ENCODE assay signal across 22 cellular contexts in the genomic region with DNA sequence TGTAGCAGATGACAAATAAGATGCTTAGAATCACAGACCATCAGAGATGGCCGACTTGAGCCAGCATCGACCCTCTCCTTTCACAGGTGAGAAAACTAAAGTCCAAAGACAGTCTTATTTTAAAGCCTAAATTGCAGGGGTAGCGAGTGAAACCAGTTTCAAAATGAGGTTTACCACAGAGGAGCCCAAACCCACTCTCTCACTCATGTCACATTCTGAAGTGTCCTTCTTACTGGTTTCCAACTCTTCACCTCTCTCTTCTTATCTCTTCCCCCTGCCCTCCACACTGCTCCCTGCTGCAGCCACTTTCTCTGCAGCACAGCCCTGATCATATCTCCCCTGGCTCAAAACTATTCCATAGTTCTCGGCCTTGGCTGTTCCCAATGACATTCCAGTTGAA. TPM values are rescaled to one million over a fixed set of nuclear protein-coding genes. Genes with fewer than 3 reads are reported as not detected.
DNase-seq lines count a peak whose midpoint lies in the region; ATAC-seq and TF ChIP-seq lines count a peak whose summit lies in the region.
"Had no signal": no experiment of that assay in that cellular context is flagged by ENCODE, and none has a peak within 500 bp of the region (broad histone marks: within the 10 kb centered on the region; RNA-seq: fewer than 3 reads in every experiment).

No MANE protein-coding gene starts in this region.

- H2BK20ac ChIP-seq in IMR-90 (ENCODE audit: low read depth, low read length), result peak overlapping the region; percentile 93

- dilution Hi-C loops in IMR-90 (cut with HindIII; ENCODE audit: low sequenced_read_pairs, unreplicated experiment), result no loop called here

- H4K91ac ChIP-seq in IMR-90 (ENCODE audit: insufficient read depth, low read depth, low read length), result peak overlapping the region; percentile 80

- no peak overlapping the region for H3K4me2 ChIP-seq in IMR-90 (ENCODE audit: low read depth, low read length)

- no peak for TF ChIP-seq POLR2A in IMR-90 (IDR thresholded peaks at IDR 0.05; ENCODE audit: low read depth, low read length)

- peak overlapping the region; percentile 77; the same call in 1 of the 2 replicates for H3K23ac ChIP-seq in IMR-90 (ENCODE audit: low read depth, low read length)

- intact Hi-C loops in IMR-90 (cut with micrococcal nuclease), result loop anchor here (1.0 kb wide), 1 partner anchor 57 kb away; a partner anchor contains a TSS
- intact Hi-C loops in posterior vena cava (cut with DNase I), result no loop called here

- 0 out of 4 replicates have a peak, but pooled peaks cover 0 to 3% of the 10 kb centered on the region in 2 experiments for H3K79me1 ChIP-seq in IMR-90 (ENCODE audit: low read depth in 1 of 2, low read length in 2 of 2)

- no peaks in the 10 kb centered on the region for H3K36me3 Mint-ChIP-seq in activated CD8-positive, alpha-beta memory T cell treated with anti-CD3 and anti-CD28 coated beads, Interleukin-2, amount 10 ng/mL, durations not matched to agents 7 days and 5 days
- no peaks in the 10 kb centered on the region for H3K36me3 Mint-ChIP-seq in chondrocyte (ENCODE audit: low read depth)

- H3K27me3 ChIP-seq in IMR-90 (ENCODE audit: control insufficient read depth, insufficient read depth, low read length), result no peaks in the 10 kb centered on the region
- no peaks in the 10 kb centered on the region for H3K27me3 ChIP-seq in skeletal muscle tissue (ENCODE audit: control insufficient read depth in 3 of 3, insufficient read depth in 3 of 3, low read length in 3 of 3)
- H3K27me3 ChIP-seq: breast epithelium had no signal

- in situ Hi-C loops in IMR-90 (cut with MboI; ENCODE audit: low sequenced_read_pairs), result no loop called here

- H4K5ac ChIP-seq in IMR-90 (ENCODE audit: low read depth, low read length), result peak overlapping the region; percentile 79

- POLR2A ChIA-PET in IMR-90 (lab: Charles Lee; ENCODE audit: unreplicated experiment), result interaction anchor here (1.4 kb wide), 1 partner anchor 56 kb away, joined by 5 read pairs; a partner anchor contains a TSS

- no peaks in the 10 kb centered on the region for H3K9me3 Mint-ChIP-seq in activated CD8-positive, alpha-beta memory T cell treated with anti-CD3 and anti-CD28 coated beads, Interleukin-2, amount 10 ng/mL, durations not matched to agents 7 days and 5 days (ENCODE audit: low read depth)
- no peaks in the 10 kb centered on the region for H3K9me3 Mint-ChIP-seq in chondrocyte (ENCODE audit: low read depth)
- H3K9me3 Mint-ChIP-seq: activated naive CD4-positive, alpha-beta T cell treated with anti-CD3 and anti-CD28 coated beads for 36 hours had no signal

- TF ChIP-seq CTCF in IMR-90 (conservative IDR thresholded peaks at IDR 0.05; ENCODE audit: low read depth, low read length) (no peak), chondrocyte (IDR thresholded peaks at IDR 0.05) (no peak)

- H2AK9ac ChIP-seq in IMR-90 (replicated peaks; ENCODE audit: low read depth, low read length, poor library complexity), result peak overlapping the region; percentile 1

- H4K8ac ChIP-seq in IMR-90 (ENCODE audit: low read depth in 2 of 2, low read length in 2 of 2), result peak overlapping the region; percentile 69 to 94

- peak overlapping the region; percentile 94 for H2BK15ac ChIP-seq in IMR-90 (ENCODE audit: low read depth, low read length)

- ATAC-seq in activated CD8-positive, alpha-beta memory T cell treated with anti-CD3 and anti-CD28 coated beads, Interleukin-2, amount 10 ng/mL, durations not matched to agents 7 days and 5 days, result peak; percentile 49
- ATAC-seq in IMR-90 (ENCODE audit: low read depth), result no peak

- H3K4me3 ChIP-seq in IMR-90 (ENCODE audit: insufficient read depth, low read depth, low read length) (no peak overlapping the region), skeletal muscle tissue (ENCODE audit: low read length in 3 of 3) (no peak overlapping the region)
- H3K4me3 ChIP-seq: breast epithelium had no signal

- H3K27ac Mint-ChIP-seq in activated CD8-positive, alpha-beta memory T cell treated with anti-CD3 and anti-CD28 coated beads, Interleukin-2, amount 10 ng/mL, durations not matched to agents 7 days and 5 days, result no peak overlapping the region
- peak overlapping the region; percentile 1 for H3K27ac Mint-ChIP-seq in chondrocyte (ENCODE audit: unreplicated experiment)
- H3K27ac Mint-ChIP-seq: activated B cell treated with CpG ODN at 0.5 μM for 24 hours; activated naive CD4-positive, alpha-beta T cell treated with anti-CD3 and anti-CD28 coated beads for 36 hours had no signal

- no peak overlapping the region for H3K4me3 Mint-ChIP-seq in activated CD8-positive, alpha-beta memory T cell treated with anti-CD3 and anti-CD28 coated beads, Interleukin-2, amount 10 ng/mL, durations not matched to agents 7 days and 5 days
- no peak overlapping the region for H3K4me3 Mint-ChIP-seq in chondrocyte (ENCODE audit: unreplicated experiment)
- H3K4me3 Mint-ChIP-seq: activated B cell treated with CpG ODN at 0.5 μM for 24 hours; activated naive CD4-positive, alpha-beta T cell treated with anti-CD3 and anti-CD28 coated beads for 36 hours had no signal

- H3K4me1 ChIP-seq in IMR-90 (ENCODE audit: control insufficient read depth, insufficient read depth, low read length) (peaks cover 15% of the 10 kb centered on the region), skeletal muscle tissue (ENCODE audit: control insufficient read depth in 3 of 3, insufficient read depth in 3 of 3, low read length in 3 of 3) (peaks cover 0 to 5% (median 5%) of the 10 kb centered on the region in 3 donors)
- H3K4me1 ChIP-seq: breast epithelium had no signal

- DNase-seq in activated CD8-positive, alpha-beta memory T cell treated with anti-CD3 and anti-CD28 coated beads, Interleukin-2, amount 10 ng/mL, durations not matched to agents 7 days and 5 days, result no peak
- no peak for DNase-seq in activated CD8-positive, alpha-beta memory T cell treated with anti-CD3 and anti-CD28 coated beads for 24 hours
- DNase-seq in IMR-90 (no peak), chondrocyte (ENCODE audit: low spot score) (no peak), posterior vena cava (ENCODE audit: low spot score) (no peak), DMS153 treated with DMSO at 0.1 percent for 48 hours (lab: John Stamatoyannopoulos, UW; ENCODE audit: unreplicated experiment) (no peak), NCI-H1105 treated with DMSO at 0.1 percent for 48 hours (lab: John Stamatoyannopoulos, UW) (no peak)
- DNase-seq: ACHN; activated B cell treated with CpG ODN at 0.5 μM for 24 hours; activated naive CD4-positive, alpha-beta T cell treated with anti-CD3 and anti-CD28 coated beads for 36 hours; effector CD8-positive, alpha-beta T cell; H7; hippocampal formation; KG1; NCI-H1417 treated with DMSO at 0.1 percent for 48 hours; NCI-H345; NK-92 treated with Interleukin-12 subunit alpha and Interleukin-12 subunit beta, amount 100 ng/mL, for 24 hours; posterior cingulate gyrus; stimulated activated CD4-positive, alpha-beta T cell treated with anti-CD3 and anti-CD28 coated beads, Interleukin-12 subunit alpha, Interleukin-12 subunit beta, amount 100 ng/mL, for 4 hours; stimulated activated naive CD4-positive, alpha-beta T cell treated with Interleukin-2 at 50 U/mL for 16 hours had no signal

- peak overlapping the region; percentile 87 for H2BK5ac ChIP-seq in IMR-90 (ENCODE audit: low read depth, low read length, poor library complexity, severe bottlenecking)

- peak overlapping the region; percentile 80 for H3K14ac ChIP-seq in IMR-90 (replicated peaks; ENCODE audit: low read depth, low read length)

- H3K36me3 ChIP-seq in IMR-90 (ENCODE audit: control insufficient read depth, insufficient read depth, low read length) (no peaks in the 10 kb centered on the region), skeletal muscle tissue (ENCODE audit: control insufficient read depth in 3 of 3, insufficient read depth in 3 of 3, low read length in 3 of 3) (no peaks in the 10 kb centered on the region)
- H3K36me3 ChIP-seq: breast epithelium had no signal

- peak overlapping the region; percentile 96 for H2AK5ac ChIP-seq in IMR-90 (ENCODE audit: low read depth, low read length)

- H3K27me3 Mint-ChIP-seq in activated CD8-positive, alpha-beta memory T cell treated with anti-CD3 and anti-CD28 coated beads, Interleukin-2, amount 10 ng/mL, durations not matched to agents 7 days and 5 days, result peaks cover 19% of the 10 kb centered on the region
- no peaks in the 10 kb centered on the region for H3K27me3 Mint-ChIP-seq in chondrocyte (ENCODE audit: low read depth)

- BruUV-seq in IMR-90 (replicated peaks; lab: Mats Ljungman, UMichigan), result no TSS peak

- CTCF ChIA-PET in activated CD8-positive, alpha-beta memory T cell treated with anti-CD3 and anti-CD28 coated beads, Interleukin-2, amount 10 ng/mL, durations not matched to agents 7 days and 5 days (lab: Charles Lee), result no interaction called here
- CTCF ChIA-PET in IMR-90 (lab: Yijun Ruan, JAX), result no interaction called here

- 0 out of 2 replicates have a peak overlapping the region, but pooled peaks have one; percentile 5 for H3K56ac ChIP-seq in IMR-90 (ENCODE audit: extremely low read depth, insufficient read depth, low read length)

- H2AFZ ChIP-seq in IMR-90 (replicated peaks; ENCODE audit: low read length, poor library complexity), result peak overlapping the region; percentile 63

- no peak for TF ChIP-seq RAD21 in IMR-90 (IDR thresholded peaks at IDR 0.05; ENCODE audit: low read length)

- peak overlapping the region; percentile 78 for H3K27ac ChIP-seq in IMR-90 (ENCODE audit: insufficient read depth, low read length)
- peak overlapping the region; percentile 84 for H3K27ac ChIP-seq in skeletal muscle tissue (ENCODE audit: low read depth, low read length)

- peaks cover 17% of the 10 kb centered on the region for H3K4me1 Mint-ChIP-seq in activated CD8-positive, alpha-beta memory T cell treated with anti-CD3 and anti-CD28 coated beads, Interleukin-2, amount 10 ng/mL, durations not matched to agents 7 days and 5 days
- peaks cover 22% of the 10 kb centered on the region for H3K4me1 Mint-ChIP-seq in chondrocyte (ENCODE audit: low read depth)

- 88% methylated on average over 4 of the region's 4 CpGs; no CpG with 5 or more reads in 1 of the 2 experiments for WGBS in IMR-90 (ENCODE audit: extremely low coverage in 2 of 2, insufficient read length in 1 of 2), 2 experiments

- H3K9me1 ChIP-seq in IMR-90 (ENCODE audit: insufficient read depth, low read length), result peaks cover 6% of the 10 kb centered on the region; the same call in 1 of the 2 replicates

- H3K18ac ChIP-seq in IMR-90 (ENCODE audit: low read depth, low read length), result peak overlapping the region; percentile 66

- H2BK120ac ChIP-seq in IMR-90 (ENCODE audit: low read depth, low read length), result peak overlapping the region; percentile 97

- peak overlapping the region; percentile 81 for H3K4ac ChIP-seq in IMR-90 (ENCODE audit: low read depth, low read length)

- H4K20me1 ChIP-seq in IMR-90 (ENCODE audit: insufficient read depth, low read length), result no peaks in the 10 kb centered on the region

- H3K9ac ChIP-seq in IMR-90 (ENCODE audit: low read depth, low read length), result no peak overlapping the region
- H3K9ac ChIP-seq in skeletal muscle tissue (ENCODE audit: low read depth in 1 of 3, low read length in 3 of 3), result no peak overlapping the region

- no peaks in the 10 kb centered on the region for H3K9me3 ChIP-seq in IMR-90 (ENCODE audit: control insufficient read depth, insufficient read depth, low read length)
- H3K9me3 ChIP-seq in skeletal muscle tissue (ENCODE audit: control insufficient read depth in 3 of 3, low read length in 3 of 3), result no peaks in the 10 kb centered on the region
- H3K9me3 ChIP-seq: breast epithelium had no signal

RNA-seq across cellular contexts. Expression of a gene that starts 57.0 kb away (rescaled TPM):
- total RNA-seq in activated CD8-positive, alpha-beta memory T cell treated with anti-CD3 and anti-CD28 coated beads, Interleukin-2, amount 10 ng/mL, durations not matched to agents 7 days and 5 days, result under 1 TPM; 0.18 to 0.21 TPM
- total RNA-seq in IMR-90 (2012; rRNA removed) (101 and 102 TPM in 2 replicates), chondrocyte (49.4 to 67.8 TPM (median 51.6 TPM) in 3 replicates), skeletal muscle tissue (76.7 TPM), posterior vena cava (10 to 100 TPM; 49.8 to 56.9 TPM)
- polyA plus RNA-seq in IMR-90 (2012; rRNA removed), result 278 and 303 TPM in 2 replicates
- polyA plus RNA-seq in IMR-90 (2012; cell fraction: cytosol; rRNA removed), result 237 and 279 TPM in 2 replicates
- 363 and 859 TPM in 2 replicates for polyA plus RNA-seq in IMR-90 (2012; cell fraction: nucleus; rRNA removed; ENCODE audit: low replicate concordance)
- total RNA-seq: activated B cell treated with CpG ODN at 0.5 μM for 24 hours; activated naive CD4-positive, alpha-beta T cell treated with anti-CD3 and anti-CD28 coated beads for 36 hours had no signal

Comparison
In these comparisons a context has a peak if more than half of its experiments do, and no peak if none do; other contexts are left out.
1. RNA of a gene that starts 57.0 kb away (total RNA-seq): 101 to 102 TPM in IMR-90, 76.7 TPM in skeletal muscle tissue (single experiment), 49.8 to 56.9 TPM in posterior vena cava and 49.4 to 67.8 TPM in chondrocyte; 0.18 to 0.21 TPM in activated CD8-positive, alpha-beta memory T cell treated with anti-CD3 and anti-CD28 coated beads, Interleukin-2, amount 10 ng/mL, durations not matched to agents 7 days and 5 days; every median in the first group is over 10 times any median in the second.